1 cellular context compared by ENCODE assay signal in genomic region chr13:52128714-52129700, GRCh38.
TF ChIP-seq lines count a peak whose summit lies in the region.

TSS of gene NEK5 (minus strand) at chr13:52129073. CDS start at chr13:52127482, 1,591 bp downstream.

TF ChIP-seq in SK-N-SH, 30 proteins besides CTCF, POLR2A, EP300 and RAD21 (continued from another document):
- TF ChIP-seq, protein P1, sequence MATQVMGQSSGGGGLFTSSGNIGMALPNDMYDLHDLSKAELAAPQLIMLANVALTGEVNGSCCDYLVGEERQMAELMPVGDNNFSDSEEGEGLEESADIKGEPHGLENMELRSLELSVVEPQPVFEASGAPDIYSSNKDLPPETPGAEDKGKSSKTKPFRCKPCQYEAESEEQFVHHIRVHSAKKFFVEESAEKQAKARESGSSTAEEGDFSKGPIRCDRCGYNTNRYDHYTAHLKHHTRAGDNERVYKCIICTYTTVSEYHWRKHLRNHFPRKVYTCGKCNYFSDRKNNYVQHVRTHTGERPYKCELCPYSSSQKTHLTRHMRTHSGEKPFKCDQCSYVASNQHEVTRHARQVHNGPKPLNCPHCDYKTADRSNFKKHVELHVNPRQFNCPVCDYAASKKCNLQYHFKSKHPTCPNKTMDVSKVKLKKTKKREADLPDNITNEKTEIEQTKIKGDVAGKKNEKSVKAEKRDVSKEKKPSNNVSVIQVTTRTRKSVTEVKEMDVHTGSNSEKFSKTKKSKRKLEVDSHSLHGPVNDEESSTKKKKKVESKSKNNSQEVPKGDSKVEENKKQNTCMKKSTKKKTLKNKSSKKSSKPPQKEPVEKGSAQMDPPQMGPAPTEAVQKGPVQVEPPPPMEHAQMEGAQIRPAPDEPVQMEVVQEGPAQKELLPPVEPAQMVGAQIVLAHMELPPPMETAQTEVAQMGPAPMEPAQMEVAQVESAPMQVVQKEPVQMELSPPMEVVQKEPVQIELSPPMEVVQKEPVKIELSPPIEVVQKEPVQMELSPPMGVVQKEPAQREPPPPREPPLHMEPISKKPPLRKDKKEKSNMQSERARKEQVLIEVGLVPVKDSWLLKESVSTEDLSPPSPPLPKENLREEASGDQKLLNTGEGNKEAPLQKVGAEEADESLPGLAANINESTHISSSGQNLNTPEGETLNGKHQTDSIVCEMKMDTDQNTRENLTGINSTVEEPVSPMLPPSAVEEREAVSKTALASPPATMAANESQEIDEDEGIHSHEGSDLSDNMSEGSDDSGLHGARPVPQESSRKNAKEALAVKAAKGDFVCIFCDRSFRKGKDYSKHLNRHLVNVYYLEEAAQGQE (IDR thresholded peaks at IDR 0.05; ENCODE audit: low read depth, low read length), result no peak
- TF ChIP-seq GATA2 (CRISPR knock-in tag; IDR thresholded peaks at IDR 0.05) (no peak), TEAD4 (IDR thresholded peaks at IDR 0.05; ENCODE audit: borderline replicate concordance, insufficient read depth) (no peak), RXRA (IDR thresholded peaks at IDR 0.05; ENCODE audit: borderline replicate concordance, low read depth) (no peak), TCF12 (IDR thresholded peaks at IDR 0.05) (no peak), TAF1 (IDR thresholded peaks at IDR 0.05; ENCODE audit: borderline replicate concordance, low read depth, low read length) (no peak), FOXJ3 (CRISPR knock-in tag; IDR thresholded peaks at IDR 0.05) (no peak), MXI1 (IDR thresholded peaks at IDR 0.05; ENCODE audit: low read depth, low read length) (peak; percentile 49; the same call in 1 of the 2 replicates), SIN3A (IDR thresholded peaks at IDR 0.05; ENCODE audit: borderline replicate concordance, low read depth, low read length) (0 out of 2 replicates have a peak, but pooled peaks have one; percentile 61), ELF1 (IDR thresholded peaks at IDR 0.05) (peak; percentile 66), RFX5 (IDR thresholded peaks at IDR 0.05; ENCODE audit: low read length) (no peak), ZBTB33 (IDR thresholded peaks at IDR 0.05; ENCODE audit: borderline replicate concordance, low read depth) (no peak)
- TF ChIP-seq, protein P2, sequence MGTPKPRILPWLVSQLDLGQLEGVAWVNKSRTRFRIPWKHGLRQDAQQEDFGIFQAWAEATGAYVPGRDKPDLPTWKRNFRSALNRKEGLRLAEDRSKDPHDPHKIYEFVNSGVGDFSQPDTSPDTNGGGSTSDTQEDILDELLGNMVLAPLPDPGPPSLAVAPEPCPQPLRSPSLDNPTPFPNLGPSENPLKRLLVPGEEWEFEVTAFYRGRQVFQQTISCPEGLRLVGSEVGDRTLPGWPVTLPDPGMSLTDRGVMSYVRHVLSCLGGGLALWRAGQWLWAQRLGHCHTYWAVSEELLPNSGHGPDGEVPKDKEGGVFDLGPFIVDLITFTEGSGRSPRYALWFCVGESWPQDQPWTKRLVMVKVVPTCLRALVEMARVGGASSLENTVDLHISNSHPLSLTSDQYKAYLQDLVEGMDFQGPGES (IDR thresholded peaks at IDR 0.05; ENCODE audit: low read depth, low read length), result no peak
TF ChIP-seq in SK-N-SH: peak in this region for 5.
